Comparison of ENCODE assay signal across 8 cellular contexts in the genomic region with DNA sequence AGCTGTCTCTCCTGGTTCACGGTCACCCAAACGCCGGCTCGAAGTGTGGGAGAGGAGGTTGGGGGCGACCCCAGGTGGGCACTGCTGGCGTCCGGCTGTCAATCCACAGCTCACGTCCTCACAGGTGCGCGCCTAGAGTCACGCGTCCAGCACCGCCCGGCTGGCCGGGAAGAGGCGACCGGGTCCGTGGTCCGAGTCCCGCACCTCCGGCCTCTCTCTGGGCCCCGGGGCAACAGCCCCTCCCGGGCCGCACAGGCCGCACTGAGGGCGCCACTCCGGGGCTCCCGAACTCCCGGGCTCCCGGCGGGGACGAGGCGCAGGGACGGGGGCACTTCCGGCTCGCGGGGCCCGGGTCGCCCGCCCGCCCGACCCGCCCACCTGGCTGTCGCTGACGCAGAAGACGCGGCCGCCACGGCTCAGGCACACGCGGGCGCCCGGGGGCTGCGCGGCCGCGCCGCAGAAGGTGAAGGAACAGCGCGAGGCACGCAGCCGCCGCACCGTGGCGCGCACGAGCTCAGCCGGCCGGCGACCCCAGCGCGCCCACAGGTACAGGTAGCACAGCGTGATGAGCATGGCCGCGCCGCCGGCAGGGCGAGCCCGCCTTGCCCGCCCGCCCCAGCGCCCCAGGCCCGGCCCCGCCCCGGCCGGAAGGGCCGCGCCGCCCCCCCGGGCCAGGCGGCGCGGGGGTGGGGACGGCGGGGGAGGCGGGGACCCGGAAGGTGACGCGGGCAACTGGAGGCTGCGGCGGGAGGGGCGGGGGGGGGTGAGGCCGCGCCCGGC. TPM values are rescaled to one million over a fixed set of nuclear protein-coding genes. Genes with fewer than 3 reads are reported as not detected.
DNase-seq lines count a peak whose midpoint lies in the region; ATAC-seq and TF ChIP-seq lines count a peak whose summit lies in the region.

A gene (minus strand): TSS at position 604 of the 780 bp plus-strand sequence. CDS start 31 bp downstream, at position 573.

- H3K9ac ChIP-seq in mammary epithelial cell (ENCODE audit: insufficient read depth, low read length): peak within 1 kb of the TSS; percentile 66

- H3K27ac ChIP-seq in WERI-Rb-1 (peak within 1 kb of the TSS; percentile 92), mammary epithelial cell (ENCODE audit: insufficient read depth, low read depth, low read length) (peak within 1 kb of the TSS; percentile 43)

- TF ChIP-seq CTCF in WERI-Rb-1 (IDR thresholded peaks at IDR 0.05; ENCODE audit: low read depth, low read length) (peak; percentile 71), mammary epithelial cell (conservative IDR thresholded peaks at IDR 0.05 in 1 of 2, IDR thresholded peaks at IDR 0.05 in 1 of 2; ENCODE audit: extremely low read depth in 1 of 2, insufficient read depth in 1 of 2, low read depth in 1 of 2, low read length in 2 of 2) (peak; percentile 21 to 36), kidney epithelial cell (IDR thresholded peaks at IDR 0.05; ENCODE audit: insufficient read depth, low read length, poor library complexity, severe bottlenecking) (no peak)

- H3K27me3 ChIP-seq in WERI-Rb-1 (ENCODE audit: insufficient read depth, low read depth, severe bottlenecking) (no peaks in the 10 kb centered on the region), mammary epithelial cell (ENCODE audit: insufficient read depth, low read length) (no peaks in the 10 kb centered on the region), kidney epithelial cell (ENCODE audit: control insufficient read depth, insufficient read depth, low read length) (no peaks in the 10 kb centered on the region)

- peak within 1 kb of the TSS; percentile 91 for H2AFZ ChIP-seq in mammary epithelial cell (ENCODE audit: low read depth, low read length)

- 2% methylated on average over 10 of the region's 105 CpGs for WGBS in mammary epithelial cell (ENCODE audit: low coverage, missing lambda C conversion rate)

- BruUV-seq in mammary epithelial cell (replicated peaks; lab: Mats Ljungman, UMichigan): no TSS peak

- peak; percentile 80 for ATAC-seq in HG02885 (IDR thresholded peaks at IDR 0.05; ENCODE audit: poor library complexity, unreplicated experiment)

- dilution Hi-C loops in mammary epithelial cell (cut with HindIII; ENCODE audit: low sequenced_read_pairs): no loop called here

- DNase-seq in SIG-M5 treated with dmso at 0.1 percent for 504 hours (lab: John Stamatoyannopoulos, UW; ENCODE audit: unreplicated experiment) (peak; percentile 47), SIG-M5 (lab: John Stamatoyannopoulos, UW) (no peak), NCI-H2029 treated with DMSO at 0.1 percent for 48 hours (lab: John Stamatoyannopoulos, UW) (peak; percentile 23), WERI-Rb-1 (peak; percentile 85), mammary epithelial cell (peak; percentile 69), kidney epithelial cell (ENCODE audit: low read depth) (no peak)
- DNase-seq in stimulated activated CD4-positive, alpha-beta T cell treated with anti-CD3 and anti-CD28 coated beads, Interleukin-1b, Interleukin-23, amount 100 ng/mL, for 24 hours (ENCODE audit: low read depth in 4 of 4, low spot score in 1 of 4): peak in 3 of 4 experiments; percentile 40 to 71 (median 60)

- intact Hi-C loops in mammary epithelial cell (cut with micrococcal nuclease): loop anchor here (2.0 kb wide), 1 partner anchor 45 kb away; no protein-coding TSS in a partner anchor

- H3K36me3 ChIP-seq in WERI-Rb-1 (peaks cover 16% of the 10 kb centered on the region), mammary epithelial cell (ENCODE audit: insufficient read depth, low read length) (no peaks in the 10 kb centered on the region), kidney epithelial cell (ENCODE audit: control insufficient read depth, insufficient read depth, low read length) (no peaks in the 10 kb centered on the region)

- no peaks in the 10 kb centered on the region for H4K20me1 ChIP-seq in mammary epithelial cell (ENCODE audit: insufficient read depth, low read length)

- in situ Hi-C loops in mammary epithelial cell (cut with MboI; ENCODE audit: low sequenced_read_pairs in 2 of 2): no loop called here

- H3K4me1 ChIP-seq in mammary epithelial cell (ENCODE audit: insufficient read depth, low read length): peaks cover 9% of the 10 kb centered on the region

- CTCF ChIA-PET in mammary epithelial cell (lab: Charles Lee; ENCODE audit: low non-redundant PET): interaction anchor here (0.6 kb wide), 1 partner anchor 447 kb away, joined by 6 read pairs; no protein-coding TSS in a partner anchor

- H3K4me2 ChIP-seq in mammary epithelial cell (ENCODE audit: insufficient read depth, low read depth, low read length): peak within 1 kb of the TSS; percentile 89

- H3K9me3 ChIP-seq in WERI-Rb-1 (ENCODE audit: severe bottlenecking): no peaks in the 10 kb centered on the region
- no peaks in the 10 kb centered on the region for H3K9me3 ChIP-seq in mammary epithelial cell (replicated peaks; ENCODE audit: insufficient read depth, low read length)

- H3K79me2 ChIP-seq in mammary epithelial cell (ENCODE audit: insufficient read depth, low read length): peaks cover 21% of the 10 kb centered on the region

- H3K4me3 ChIP-seq in WERI-Rb-1 (ENCODE audit: low read depth, low read length) (peak within 1 kb of the TSS; percentile 89), mammary epithelial cell (replicated peaks in 1 of 3; ENCODE audit: insufficient read depth in 1 of 3, low read depth in 2 of 3, low read length in 3 of 3) (peak within 1 kb of the TSS; percentile 79 to 87 (median 87)), kidney epithelial cell (ENCODE audit: low read depth, low read length) (peak within 1 kb of the TSS; percentile 65)

RNA-seq across cellular contexts. Expression of the gene that starts here (rescaled TPM):
- total RNA-seq in mammary epithelial cell (10 to 100 TPM; 32.4 to 42.5 TPM), kidney epithelial cell (26.7 and 38.2 TPM in 2 replicates)
- 16.0 TPM for polyA plus RNA-seq in mammary epithelial cell
- polyA minus RNA-seq in mammary epithelial cell: 21.5 TPM

Comparison
In these comparisons a context has a peak if more than half of its experiments do, and no peak if none do; other contexts are left out.
1. DNase-seq: peak in SIG-M5 treated with dmso at 0.1 percent for 504 hours (single experiment), NCI-H2029 treated with DMSO at 0.1 percent for 48 hours (single experiment), WERI-Rb-1 (single experiment), mammary epithelial cell (single experiment) and stimulated activated CD4-positive, alpha-beta T cell treated with anti-CD3 and anti-CD28 coated beads, Interleukin-1b, Interleukin-23, amount 100 ng/mL, for 24 hours (3 of 4); none in SIG-M5 (single experiment) and kidney epithelial cell (single experiment).
2. Peak in every context shown above with its lines, with median percentiles within 50 percentile points of each other: H3K4me3 ChIP-seq.